9 cellular contexts compared by ENCODE assay signal in the genomic region with DNA sequence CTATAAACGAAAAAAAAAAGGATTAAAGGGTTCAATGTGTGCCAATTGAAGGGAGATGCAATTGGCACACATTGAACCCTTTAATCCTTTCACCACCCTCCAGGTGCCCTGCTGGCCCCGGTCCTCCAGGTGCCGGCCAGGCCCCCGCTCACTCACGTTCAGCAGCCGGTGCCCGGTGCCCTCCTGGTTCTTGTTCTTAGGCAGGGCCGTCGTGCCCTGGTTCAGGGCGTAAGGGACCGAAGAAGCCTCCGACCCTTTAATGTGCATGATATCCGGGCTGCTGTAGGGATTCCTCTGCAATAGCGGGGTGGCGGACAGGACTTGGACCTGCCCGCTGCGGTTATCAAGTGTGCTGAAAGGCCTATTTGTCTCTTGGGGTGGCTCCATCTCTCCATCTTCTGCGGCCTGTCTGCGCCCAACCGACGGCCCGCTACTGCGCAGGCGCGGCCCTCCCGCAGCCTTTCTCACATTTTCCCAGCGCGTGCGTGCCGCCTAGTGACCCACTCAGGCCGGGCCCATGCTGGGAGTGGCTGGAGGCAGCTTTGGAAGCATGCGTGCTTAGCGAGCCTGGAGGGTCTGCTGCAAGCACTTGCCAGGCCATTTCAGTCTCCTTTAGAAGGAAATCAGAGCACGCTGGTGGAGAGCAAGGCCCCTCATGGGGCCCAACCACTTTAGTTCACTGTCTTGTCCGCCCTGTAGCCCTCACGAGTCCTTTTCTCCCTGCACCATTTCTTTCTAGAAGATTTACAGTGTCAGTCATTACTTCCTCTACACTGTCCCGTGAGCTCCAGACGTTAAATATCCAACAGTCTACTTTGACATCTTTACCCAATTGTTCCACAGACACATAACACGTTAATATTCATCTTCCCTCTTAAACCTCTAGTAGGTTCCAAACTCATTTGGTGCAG. TPM values are rescaled to one million over a fixed set of nuclear protein-coding genes. Genes with fewer than 3 reads are reported as not detected.
DNase-seq lines count a peak whose midpoint lies in the region; ATAC-seq, FAIRE-seq and TF ChIP-seq lines count a peak whose summit lies in the region.
"Had no signal": no experiment of that assay in that cellular context is flagged by ENCODE, and none has a peak within 500 bp of the region (broad histone marks: within the 10 kb centered on the region; RNA-seq: fewer than 3 reads in every experiment).

No MANE protein-coding gene starts in this region.

- H3K36me3 Mint-ChIP-seq in activated CD8-positive, alpha-beta T cell treated with anti-CD3 and anti-CD28 coated beads for 36 hours (ENCODE audit: low read depth): no peaks in the 10 kb centered on the region
- no peaks in the 10 kb centered on the region for H3K36me3 Mint-ChIP-seq in activated CD8-positive, alpha-beta T cell treated with anti-CD3 and anti-CD28 coated beads, Interleukin-2, amount 10 ng/mL, durations not matched to agents 7 days and 5 days (ENCODE audit: low read depth)

- H3K4me3 ChIP-seq in choroid plexus epithelial cell (ENCODE audit: low read depth, low read length) (peak overlapping the region; percentile 49), HepG2 (replicated peaks in 1 of 3; ENCODE audit: insufficient read depth in 1 of 3, low read depth in 2 of 3, low read length in 3 of 3) (no peak overlapping the region)

- H2AFZ ChIP-seq in HepG2 (ENCODE audit: low read length): no peak overlapping the region

- H4K20me1 ChIP-seq in HepG2 (ENCODE audit: insufficient read depth, low read length): no peaks in the 10 kb centered on the region

- no peak overlapping the region for H3K27ac ChIP-seq in HepG2 (ENCODE audit: extremely low read length, insufficient read depth, low read length)

- peak; percentile 6 for DNase-seq in activated CD8-positive, alpha-beta T cell treated with anti-CD3 and anti-CD28 coated beads for 36 hours
- no peak for DNase-seq in activated CD8-positive, alpha-beta T cell treated with anti-CD3 and anti-CD28 coated beads, Interleukin-2, amount 10 ng/mL, durations not matched to agents 7 days and 5 days
- DNase-seq in choroid plexus epithelial cell (ENCODE audit: low read depth) (peak; percentile 90), HepG2 (ENCODE audit: low spot score) (no peak), urothelium cell line (ENCODE audit: low spot score) (peak; percentile 67), NCI-H1105 treated with DMSO at 0.1 percent for 48 hours (lab: John Stamatoyannopoulos, UW) (no peak)

- FAIRE-seq in HepG2 (lab: Jason Lieb, UNC) (no peak), urothelium cell line (lab: Jason Lieb, UNC) (no peak)

- 79% methylated on average over 37 of the region's 39 CpGs for WGBS in HepG2 (ENCODE audit: low lambda C conversion rate)

- H3K27me3 ChIP-seq in HepG2 (ENCODE audit: control insufficient read depth in 1 of 2, insufficient read depth in 2 of 2, low read length in 2 of 2): no peaks in the 10 kb centered on the region

- H3K4me3 Mint-ChIP-seq in activated CD8-positive, alpha-beta T cell treated with anti-CD3 and anti-CD28 coated beads for 36 hours: no peak overlapping the region
- H3K4me3 Mint-ChIP-seq in activated CD8-positive, alpha-beta T cell treated with anti-CD3 and anti-CD28 coated beads, Interleukin-2, amount 10 ng/mL, durations not matched to agents 7 days and 5 days: no peak overlapping the region
- H3K4me3 Mint-ChIP-seq: CD4-positive, CD25-positive, alpha-beta regulatory T cell had no signal

- no peaks in the 10 kb centered on the region for H3K79me2 ChIP-seq in HepG2 (ENCODE audit: insufficient read depth, low read length)

- H3K4me2 ChIP-seq in HepG2 (ENCODE audit: low read depth, low read length): no peak overlapping the region

- TF ChIP-seq EP300 in HepG2 (IDR thresholded peaks at IDR 0.05; ENCODE audit: low read depth in 2 of 2, low read length in 2 of 2): no peak
- no peak for TF ChIP-seq EP300 in HepG2 (CRISPR knock-in tag; IDR thresholded peaks at IDR 0.05; ENCODE audit: borderline replicate concordance)

- H3K9me3 Mint-ChIP-seq in activated CD8-positive, alpha-beta T cell treated with anti-CD3 and anti-CD28 coated beads for 36 hours: no peaks in the 10 kb centered on the region
- no peaks in the 10 kb centered on the region for H3K9me3 Mint-ChIP-seq in activated CD8-positive, alpha-beta T cell treated with anti-CD3 and anti-CD28 coated beads, Interleukin-2, amount 10 ng/mL, durations not matched to agents 7 days and 5 days (ENCODE audit: insufficient read depth)

- POLR2A ChIA-PET in activated CD8-positive, alpha-beta T cell treated with anti-CD3 and anti-CD28 coated beads for 36 hours (lab: Charles Lee): no interaction called here
- POLR2A ChIA-PET in activated CD8-positive, alpha-beta T cell treated with anti-CD3 and anti-CD28 coated beads, Interleukin-2, amount 10 ng/mL, durations not matched to agents 7 days and 5 days (lab: Charles Lee): no interaction called here
- POLR2A ChIA-PET in HepG2 (lab: Yijun Ruan, JAX): no interaction called here

- CTCF ChIA-PET in activated CD8-positive, alpha-beta T cell treated with anti-CD3 and anti-CD28 coated beads for 36 hours (lab: Charles Lee): no interaction called here
- CTCF ChIA-PET in activated CD8-positive, alpha-beta T cell treated with anti-CD3 and anti-CD28 coated beads, Interleukin-2, amount 10 ng/mL, durations not matched to agents 7 days and 5 days (lab: Charles Lee): no interaction called here
- CTCF ChIA-PET in HepG2 (lab: Yijun Ruan, JAX; ENCODE audit: low intra/inter-chr PET ratio, low total read pairs): no interaction called here

- in situ Hi-C loops in HepG2 (cut with HindIII; ENCODE audit: extremely low pct_ligation_motif_present, low pct_unique_long_range_greater_than_20kb): no loop called here

- no peak overlapping the region for H3K9ac ChIP-seq in HepG2 (ENCODE audit: insufficient read depth, low read depth, low read length)

- ATAC-seq in activated CD8-positive, alpha-beta T cell treated with anti-CD3 and anti-CD28 coated beads for 36 hours: no peak
- ATAC-seq in activated CD8-positive, alpha-beta T cell treated with anti-CD3 and anti-CD28 coated beads, Interleukin-2, amount 10 ng/mL, durations not matched to agents 7 days and 5 days: no peak
- peak; percentile 41; the same call in 2 of the 3 replicates for ATAC-seq in HepG2
- no peak for ATAC-seq in GM18498 (IDR thresholded peaks at IDR 0.05; ENCODE audit: unreplicated experiment)
- ATAC-seq in HG02642 (IDR thresholded peaks at IDR 0.05; ENCODE audit: poor library complexity, unreplicated experiment): no peak

- no peak for TF ChIP-seq POLR2A in HepG2 (IDR thresholded peaks at IDR 0.05; ENCODE audit: insufficient read depth in 1 of 2, low read depth in 2 of 2, low read length in 2 of 2)

- H3K36me3 ChIP-seq in HepG2 (replicated peaks in 1 of 2; ENCODE audit: control insufficient read depth in 1 of 2, insufficient read depth in 2 of 2, low read length in 2 of 2): 0 out of 5 replicates have a peak, but pooled peaks cover 0 to 1% of the 10 kb centered on the region in 2 experiments

- BruUV-seq in HepG2 (replicated peaks; lab: Mats Ljungman, UMichigan): no TSS peak

- H3K4me1 Mint-ChIP-seq in activated CD8-positive, alpha-beta T cell treated with anti-CD3 and anti-CD28 coated beads for 36 hours (ENCODE audit: low read depth): no peaks in the 10 kb centered on the region
- H3K4me1 Mint-ChIP-seq in activated CD8-positive, alpha-beta T cell treated with anti-CD3 and anti-CD28 coated beads, Interleukin-2, amount 10 ng/mL, durations not matched to agents 7 days and 5 days (ENCODE audit: low read depth): no peaks in the 10 kb centered on the region
- H3K4me1 Mint-ChIP-seq: CD4-positive, CD25-positive, alpha-beta regulatory T cell had no signal

- H3K9me3 ChIP-seq in HepG2 (ENCODE audit: low read length): no peaks in the 10 kb centered on the region

- intact Hi-C loops in activated CD8-positive, alpha-beta T cell treated with anti-CD3 and anti-CD28 coated beads for 36 hours (cut with micrococcal nuclease): no loop called here
- intact Hi-C loops in HepG2 (cut with micrococcal nuclease; ENCODE audit: unreplicated experiment): no loop called here

- no peak for TF ChIP-seq RAD21 in HepG2 (CRISPR knock-in tag; IDR thresholded peaks at IDR 0.05)

- H3K27me3 Mint-ChIP-seq in activated CD8-positive, alpha-beta T cell treated with anti-CD3 and anti-CD28 coated beads for 36 hours: peaks cover 2% of the 10 kb centered on the region
- H3K27me3 Mint-ChIP-seq in activated CD8-positive, alpha-beta T cell treated with anti-CD3 and anti-CD28 coated beads, Interleukin-2, amount 10 ng/mL, durations not matched to agents 7 days and 5 days (ENCODE audit: low read depth): peaks cover 11% of the 10 kb centered on the region

- no peaks in the 10 kb centered on the region for H3K4me1 ChIP-seq in HepG2 (ENCODE audit: insufficient read depth, low read length)

- H3K27ac Mint-ChIP-seq in activated CD8-positive, alpha-beta T cell treated with anti-CD3 and anti-CD28 coated beads for 36 hours: no peak overlapping the region
- no peak overlapping the region for H3K27ac Mint-ChIP-seq in activated CD8-positive, alpha-beta T cell treated with anti-CD3 and anti-CD28 coated beads, Interleukin-2, amount 10 ng/mL, durations not matched to agents 7 days and 5 days
- H3K27ac Mint-ChIP-seq: CD4-positive, CD25-positive, alpha-beta regulatory T cell had no signal

- TF ChIP-seq CTCF in activated CD8-positive, alpha-beta T cell treated with anti-CD3 and anti-CD28 coated beads for 36 hours (IDR thresholded peaks at IDR 0.05): no peak
- TF ChIP-seq CTCF in choroid plexus epithelial cell (conservative IDR thresholded peaks at IDR 0.05; ENCODE audit: low read depth, low read length) (peak; percentile 49), HepG2 (CRISPR knock-in tag; IDR thresholded peaks at IDR 0.05) (no peak)

RNA-seq across cellular contexts. Expression of gene TMEM237, which starts 24.3 kb away (rescaled TPM):
- total RNA-seq in activated CD8-positive, alpha-beta T cell treated with anti-CD3 and anti-CD28 coated beads for 36 hours: 10 to 100 TPM; 14.3 to 16.3 TPM
- total RNA-seq in activated CD8-positive, alpha-beta T cell treated with anti-CD3 and anti-CD28 coated beads, Interleukin-2, amount 10 ng/mL, durations not matched to agents 7 days and 5 days: 10 to 100 TPM; 24.0 TPM
- 28.6 and 36.1 TPM in 2 replicates for total RNA-seq in HepG2 (2016; rRNA removed; fragmentation: Illumina TruSeq; extraction: Trizol)
- 19.0 and 20.3 TPM in 2 replicates for total RNA-seq in HepG2 (2016; cell fraction: cytosol; rRNA removed; fragmentation: Illumina TruSeq; extraction: Trizol; ENCODE audit: low read depth)
- 27.4 and 34.1 TPM in 2 replicates for total RNA-seq in HepG2 (2016; cell fraction: insoluble cytoplasmic fraction; rRNA removed; fragmentation: Illumina TruSeq; extraction: Trizol)
- 28.2 and 29.0 TPM in 2 replicates for total RNA-seq in HepG2 (2016; cell fraction: membrane; rRNA removed; fragmentation: Illumina TruSeq; extraction: Trizol)
- total RNA-seq in HepG2 (2016; cell fraction: nucleus; rRNA removed; fragmentation: Illumina TruSeq; extraction: Trizol): 30.2 and 36.5 TPM in 2 replicates
- polyA plus RNA-seq in HepG2 (2011; rRNA removed): 16.6 and 21.8 TPM in 2 replicates
- 14.6 and 17.5 TPM in 2 replicates for polyA plus RNA-seq in HepG2 (2011; cell fraction: cytosol; rRNA removed)
- 9.3 and 11.8 TPM in 2 replicates for polyA plus RNA-seq in HepG2 (2011; cell fraction: nucleus; rRNA removed)
- polyA plus RNA-seq in HepG2 (2012): 10.6 and 22.0 TPM in 2 replicates
- polyA plus RNA-seq in HepG2 (2016; cell fraction: cytosol; fragmentation: Illumina TruSeq; extraction: Trizol; ENCODE audit: low read depth): 14.4 and 18.2 TPM in 2 replicates
- polyA plus RNA-seq in HepG2 (2016; cell fraction: insoluble cytoplasmic fraction; fragmentation: Illumina TruSeq; extraction: Trizol; ENCODE audit: low read depth): 23.6 and 26.5 TPM in 2 replicates
- polyA plus RNA-seq in HepG2 (2016; cell fraction: membrane; fragmentation: Illumina TruSeq; extraction: Trizol; ENCODE audit: low read depth): 19.1 and 21.5 TPM in 2 replicates
- 42.7 and 47.2 TPM in 2 replicates for polyA plus RNA-seq in HepG2 (2016; cell fraction: nucleus; fragmentation: Illumina TruSeq; extraction: Trizol; ENCODE audit: insufficient read depth, low read depth)
- 10.0 and 10.4 TPM in 2 replicates for polyA minus RNA-seq in HepG2 (2011; rRNA and poly(A)+ RNA removed; ENCODE audit: low replicate concordance)
- 5.5 and 10.0 TPM in 2 replicates for polyA minus RNA-seq in HepG2 (2011; cell fraction: cytosol; rRNA and poly(A)+ RNA removed)
- polyA minus RNA-seq in HepG2 (2011; cell fraction: nucleus; rRNA and poly(A)+ RNA removed): 20.9 and 27.0 TPM in 2 replicates

Comparison
In these comparisons a context has a peak if more than half of its experiments do, and no peak if none do; other contexts are left out.
1. DNase-seq: peak in activated CD8-positive, alpha-beta T cell treated with anti-CD3 and anti-CD28 coated beads for 36 hours (single experiment), choroid plexus epithelial cell (single experiment) and urothelium cell line (single experiment); none in activated CD8-positive, alpha-beta T cell treated with anti-CD3 and anti-CD28 coated beads, Interleukin-2, amount 10 ng/mL, durations not matched to agents 7 days and 5 days (single experiment), HepG2 (single experiment) and NCI-H1105 treated with DMSO at 0.1 percent for 48 hours (single experiment).